17 cellular contexts compared by ENCODE assay signal in genomic region chr4:138110815-138111214, GRCh38.
DNase-seq lines count a peak whose midpoint lies in the region; ATAC-seq and TF ChIP-seq lines count a peak whose summit lies in the region.
"Had no signal": no experiment of that assay in that cellular context is flagged by ENCODE, and none has a peak within 500 bp of the region (broad histone marks: within the 10 kb centered on the region; RNA-seq: fewer than 3 reads in every experiment).

No MANE protein-coding gene starts in this region.

- H3K14ac ChIP-seq in trophoblast cell (ENCODE audit: low read length), result no peak overlapping the region

- peak overlapping the region; percentile 87 for H3K27ac ChIP-seq in trophoblast cell (ENCODE audit: low read depth, low read length)
- H3K27ac ChIP-seq in esophagus squamous epithelium, result peak overlapping the region in 1 of 4 donors; percentile 53
- no peak overlapping the region for H3K27ac ChIP-seq in WERI-Rb-1
- H3K27ac ChIP-seq: 22Rv1, esophagus muscularis mucosa, KMS-11, RWPE1, sigmoid colon had no signal

- no peaks in the 10 kb centered on the region for H3K9me3 Mint-ChIP-seq in activated naive CD4-positive, alpha-beta T cell treated with anti-CD3 and anti-CD28 coated beads for 36 hours
- H3K9me3 Mint-ChIP-seq: CD4-positive, alpha-beta T cell; stimulated activated effector memory CD8-positive, alpha-beta T cell treated with anti-CD3 and anti-CD28 coated beads, Interleukin-12 subunit alpha, Interleukin-12 subunit beta, amount 100 ng/mL, for 72 hours had no signal

- H3K4ac ChIP-seq in trophoblast cell (ENCODE audit: low read depth, low read length), result no peak overlapping the region

- CTCF ChIA-PET in activated naive CD4-positive, alpha-beta T cell treated with anti-CD3 and anti-CD28 coated beads for 36 hours (lab: Charles Lee), result no interaction called here

- no peaks in the 10 kb centered on the region for H3K36me3 Mint-ChIP-seq in activated naive CD4-positive, alpha-beta T cell treated with anti-CD3 and anti-CD28 coated beads for 36 hours (ENCODE audit: low read depth)
- H3K36me3 Mint-ChIP-seq: stimulated activated effector memory CD8-positive, alpha-beta T cell treated with anti-CD3 and anti-CD28 coated beads, Interleukin-12 subunit alpha, Interleukin-12 subunit beta, amount 100 ng/mL, for 72 hours had no signal

- peak; percentile 34 for ATAC-seq in HG03558 (IDR thresholded peaks at IDR 0.05; ENCODE audit: extremely low read depth, unreplicated experiment)
- ATAC-seq: stimulated activated effector memory CD8-positive, alpha-beta T cell treated with anti-CD3 and anti-CD28 coated beads, Interleukin-12 subunit alpha, Interleukin-12 subunit beta, amount 100 ng/mL, for 72 hours had no signal

- no peaks in the 10 kb centered on the region for H3K36me3 ChIP-seq in trophoblast cell (ENCODE audit: control insufficient read depth in 1 of 2, insufficient read depth in 2 of 2, low read length in 2 of 2)
- no peaks in the 10 kb centered on the region for H3K36me3 ChIP-seq in esophagus squamous epithelium
- H3K36me3 ChIP-seq in WERI-Rb-1, result no peaks in the 10 kb centered on the region
- H3K36me3 ChIP-seq: esophagus muscularis mucosa, sigmoid colon had no signal

- H3K4me3 Mint-ChIP-seq in activated naive CD4-positive, alpha-beta T cell treated with anti-CD3 and anti-CD28 coated beads for 36 hours, result no peak overlapping the region
- H3K4me3 Mint-ChIP-seq: CD4-positive, alpha-beta T cell; stimulated activated effector memory CD8-positive, alpha-beta T cell treated with anti-CD3 and anti-CD28 coated beads, Interleukin-12 subunit alpha, Interleukin-12 subunit beta, amount 100 ng/mL, for 72 hours had no signal

- no peak overlapping the region for H2BK12ac ChIP-seq in trophoblast cell (ENCODE audit: low read length)

- H3K27me3 ChIP-seq in trophoblast cell (ENCODE audit: insufficient read depth, low read length) (no peaks in the 10 kb centered on the region), esophagus squamous epithelium (no peaks in the 10 kb centered on the region), WERI-Rb-1 (ENCODE audit: insufficient read depth, low read depth, severe bottlenecking) (no peaks in the 10 kb centered on the region)
- H3K27me3 ChIP-seq: esophagus muscularis mucosa, sigmoid colon had no signal

- peaks cover 2 to 6% of the 10 kb centered on the region in 2 experiments for H3K4me1 ChIP-seq in trophoblast cell (ENCODE audit: control insufficient read depth in 1 of 2, insufficient read depth in 2 of 2, low read length in 2 of 2)
- peaks cover 0 to 38% (median 5%) of the 10 kb centered on the region in 3 donors for H3K4me1 ChIP-seq in esophagus squamous epithelium

- no peak overlapping the region for H4K91ac ChIP-seq in trophoblast cell (ENCODE audit: low read depth, low read length)

- TF ChIP-seq CTCF in cardiac fibroblast (IDR thresholded peaks at IDR 0.05; ENCODE audit: low read depth, low read length), result no peak
- TF ChIP-seq CTCF in esophagus squamous epithelium (IDR thresholded peaks at IDR 0.05), result no peak
- TF ChIP-seq CTCF in WERI-Rb-1 (IDR thresholded peaks at IDR 0.05; ENCODE audit: low read depth, low read length), result no peak

- H3K18ac ChIP-seq in trophoblast cell (ENCODE audit: low read length), result no peak overlapping the region

- no peaks in the 10 kb centered on the region for H3K27me3 Mint-ChIP-seq in activated naive CD4-positive, alpha-beta T cell treated with anti-CD3 and anti-CD28 coated beads for 36 hours (ENCODE audit: low read depth)
- H3K27me3 Mint-ChIP-seq: CD4-positive, alpha-beta T cell had no signal

- no peak overlapping the region for H3K9ac ChIP-seq in trophoblast cell (ENCODE audit: low read length)
- H3K9ac ChIP-seq: KMS-11 had no signal

- H4K8ac ChIP-seq in trophoblast cell (ENCODE audit: low read depth, low read length), result no peak overlapping the region

- peaks cover 3% of the 10 kb centered on the region for H3K79me1 ChIP-seq in trophoblast cell (ENCODE audit: low read length)

- no peaks in the 10 kb centered on the region for H3K4me1 Mint-ChIP-seq in activated naive CD4-positive, alpha-beta T cell treated with anti-CD3 and anti-CD28 coated beads for 36 hours (ENCODE audit: low read depth)
- H3K4me1 Mint-ChIP-seq: stimulated activated effector memory CD8-positive, alpha-beta T cell treated with anti-CD3 and anti-CD28 coated beads, Interleukin-12 subunit alpha, Interleukin-12 subunit beta, amount 100 ng/mL, for 72 hours had no signal

- no peak overlapping the region for H2BK5ac ChIP-seq in trophoblast cell (ENCODE audit: low read depth, low read length, poor library complexity)

- no peak overlapping the region for H2AFZ ChIP-seq in trophoblast cell (ENCODE audit: insufficient read depth, low read length, poor library complexity)

- intact Hi-C loops in esophagus squamous epithelium (cut with DNase I), result no loop called here
- intact Hi-C loops in activated naive CD4-positive, alpha-beta T cell treated with anti-CD3 and anti-CD28 coated beads for 36 hours (cut with micrococcal nuclease), result no loop called here

- no CpG with 5 or more reads among the region's 1 CpG for WGBS in trophoblast cell (ENCODE audit: extremely low coverage, insufficient coverage, insufficient read length)
- WGBS in esophagus squamous epithelium, 2 donors, result 6 to 29% methylated on average over 1 of the region's 1 CpG

- H3K27ac Mint-ChIP-seq in activated naive CD4-positive, alpha-beta T cell treated with anti-CD3 and anti-CD28 coated beads for 36 hours, result no peak overlapping the region
- H3K27ac Mint-ChIP-seq: CD4-positive, alpha-beta T cell; stimulated activated effector memory CD8-positive, alpha-beta T cell treated with anti-CD3 and anti-CD28 coated beads, Interleukin-12 subunit alpha, Interleukin-12 subunit beta, amount 100 ng/mL, for 72 hours had no signal

- no peak overlapping the region for H3K4me3 ChIP-seq in cardiac fibroblast (replicated peaks in 1 of 2; ENCODE audit: low read depth in 2 of 2, low read length in 2 of 2)
- no peak overlapping the region for H3K4me3 ChIP-seq in trophoblast cell (ENCODE audit: low read depth, low read length)
- H3K4me3 ChIP-seq in esophagus squamous epithelium, result no peak overlapping the region
- no peak overlapping the region for H3K4me3 ChIP-seq in WERI-Rb-1 (ENCODE audit: low read depth, low read length)
- H3K4me3 ChIP-seq: esophagus muscularis mucosa, lung, sigmoid colon had no signal

- no peak overlapping the region for H2BK120ac ChIP-seq in trophoblast cell (ENCODE audit: insufficient read depth, low read length, poor library complexity)

- no peak for TF ChIP-seq POLR2A in esophagus squamous epithelium (IDR thresholded peaks at IDR 0.05)

- H3K4me2 ChIP-seq in trophoblast cell (ENCODE audit: low read length), result no peak overlapping the region
- H3K4me2 ChIP-seq: KMS-11 had no signal

- DNase-seq in DMS53 (lab: John Stamatoyannopoulos, UW), result peak; percentile 10
- DNase-seq in DMS53 treated with DMSO at 0.1 percent for 48 hours (lab: John Stamatoyannopoulos, UW; ENCODE audit: unreplicated experiment), result no peak
- DNase-seq in cardiac fibroblast (ENCODE audit: low read depth in 2 of 2), result peak; percentile 25 to 51
- no peak for DNase-seq in trophoblast cell
- DNase-seq in esophagus squamous epithelium (lab: John Stamatoyannopoulos, UW), result no peak
- no peak for DNase-seq in activated naive CD4-positive, alpha-beta T cell treated with anti-CD3 and anti-CD28 coated beads for 36 hours
- DNase-seq in WERI-Rb-1, result no peak
- DNase-seq: CD4-positive, alpha-beta T cell; NCI-H1694 treated with DMSO at 0.1 percent for 48 hours; sigmoid colon had no signal

- H3K79me2 ChIP-seq in trophoblast cell (ENCODE audit: control insufficient read depth, insufficient read depth, low read length, poor library complexity), result no peaks in the 10 kb centered on the region

- no peak overlapping the region for H4K12ac ChIP-seq in trophoblast cell (ENCODE audit: low read depth, low read length)

- H2AK5ac ChIP-seq in trophoblast cell (ENCODE audit: low read length), result no peak overlapping the region

- H3K9me3 ChIP-seq in trophoblast cell (ENCODE audit: insufficient read depth, low read depth, low read length), result no peaks in the 10 kb centered on the region
- no peaks in the 10 kb centered on the region for H3K9me3 ChIP-seq in esophagus squamous epithelium
- no peaks in the 10 kb centered on the region for H3K9me3 ChIP-seq in WERI-Rb-1 (ENCODE audit: severe bottlenecking)
- H3K9me3 ChIP-seq: esophagus muscularis mucosa, sigmoid colon had no signal

- H3K23ac ChIP-seq in trophoblast cell (ENCODE audit: low read length), result no peak overlapping the region

Comparison
In these comparisons a context has a peak if more than half of its experiments do, and no peak if none do; other contexts are left out.
1. DNase-seq: peak in DMS53 (single experiment) and cardiac fibroblast (2 of 2); none in DMS53 treated with DMSO at 0.1 percent for 48 hours (single experiment), trophoblast cell (0 of 2), esophagus squamous epithelium (single experiment), activated naive CD4-positive, alpha-beta T cell treated with anti-CD3 and anti-CD28 coated beads for 36 hours (single experiment) and WERI-Rb-1 (single experiment).